Comparison of ENCODE assay signal across 18 cellular contexts in genomic region chrX:115565888-115566287, GRCh38. TPM values are rescaled to one million over a fixed set of nuclear protein-coding genes. Genes with fewer than 3 reads are reported as not detected.
"Had no signal": no experiment of that assay in that cellular context is flagged by ENCODE, and none has a peak within 500 bp of the region (broad histone marks: within the 10 kb centered on the region; RNA-seq: fewer than 3 reads in every experiment).

No MANE protein-coding gene starts in this region.

- H3K36me3 ChIP-seq: breast epithelium, esophagus muscularis mucosa, sigmoid colon, spleen, transverse colon, vagina had no signal

- H3K9me3 ChIP-seq: breast epithelium, esophagus muscularis mucosa, sigmoid colon, spleen, transverse colon, vagina had no signal

- H3K27me3 ChIP-seq: sigmoid colon, transverse colon had no signal

- H3K4me1 ChIP-seq: breast epithelium, spleen, transverse colon, vagina had no signal

- DNase-seq: activated B cell treated with CpG ODN at 0.5 μM for 24 hours; activated CD4-positive, alpha-beta T cell treated with anti-CD3 and anti-CD28 coated beads for 48 hours; activated CD8-positive, alpha-beta memory T cell treated with anti-CD3 and anti-CD28 coated beads, Interleukin-2, amount 50 U/mL, for 4 hours; activated CD8-positive, alpha-beta T cell treated with anti-CD3 and anti-CD28 coated beads, Interleukin-2, amount 10 ng/mL, durations not matched to agents 7 days and 5 days; activated naive CD4-positive, alpha-beta T cell treated with anti-CD3 and anti-CD28 coated beads for 36 hours; activated T-cell treated with anti-CD3 and anti-CD28 coated beads, Interleukin-2, amount 50 U/mL, for 4 hours; anterior cingulate cortex; effector CD4-positive, alpha-beta T cell; naive thymus-derived CD8-positive, alpha-beta T cell; sigmoid colon; spleen; stimulated activated naive CD4-positive, alpha-beta T cell; T-helper 1 cell; T-helper 9 cell; transverse colon had no signal

- H3K27ac ChIP-seq: breast epithelium, esophagus muscularis mucosa, sigmoid colon, spleen, transverse colon, vagina had no signal

- H3K4me3 ChIP-seq: breast epithelium, esophagus muscularis mucosa, sigmoid colon, spleen, transverse colon, vagina had no signal

RNA-seq across cellular contexts. Expression of gene PLS3, which starts 4.9 kb away (rescaled TPM):
- total RNA-seq: activated B cell treated with CpG ODN at 0.5 μM for 24 hours; naive thymus-derived CD8-positive, alpha-beta T cell had no signal
- polyA plus RNA-seq: naive thymus-derived CD8-positive, alpha-beta T cell had no signal
